Comparison of ENCODE assay signal across 13 cellular contexts in genomic region chr2:200609027-200609614, GRCh38. TPM values are rescaled to one million over a fixed set of nuclear protein-coding genes. Genes with fewer than 3 reads are reported as not detected.
A peak's percentile ranks its signal among the peaks of the same experiment; 100 is the strongest.
DNase-seq lines count a peak whose midpoint lies in the region; ATAC-seq and TF ChIP-seq lines count a peak whose summit lies in the region.
"Had no signal": no experiment of that assay in that cellular context is flagged by ENCODE, and none has a peak within 500 bp of the region (broad histone marks: within the 10 kb centered on the region; RNA-seq: fewer than 3 reads in every experiment).

No MANE protein-coding gene starts in this region.

- peaks cover 1% of the 10 kb centered on the region for H3K9me3 Mint-ChIP-seq in glutamatergic neuron (ENCODE audit: unreplicated experiment)
- H3K9me3 Mint-ChIP-seq: central memory CD8-positive, alpha-beta T cell had no signal

- no peak overlapping the region for H3K27ac Mint-ChIP-seq in glutamatergic neuron (ENCODE audit: unreplicated experiment)
- H3K27ac Mint-ChIP-seq: CD4-positive, CD25-positive, alpha-beta regulatory T cell; natural killer cell treated with Interleukin-12 subunit alpha and Interleukin-12 subunit beta and Interleukin-15 and Interleukin-18, amount 100 ng/mL, for 72 hours; stimulated activated effector memory CD8-positive, alpha-beta T cell treated with anti-CD3 and anti-CD28 coated beads, Interleukin-12 subunit alpha, Interleukin-12 subunit beta, amount 100 ng/mL, for 72 hours had no signal

- no peak overlapping the region for H3K4me3 Mint-ChIP-seq in glutamatergic neuron (ENCODE audit: unreplicated experiment)
- H3K4me3 Mint-ChIP-seq: CD4-positive, CD25-positive, alpha-beta regulatory T cell; central memory CD8-positive, alpha-beta T cell; natural killer cell treated with Interleukin-12 subunit alpha and Interleukin-12 subunit beta and Interleukin-15 and Interleukin-18, amount 100 ng/mL, for 72 hours; stimulated activated effector memory CD8-positive, alpha-beta T cell treated with anti-CD3 and anti-CD28 coated beads, Interleukin-12 subunit alpha, Interleukin-12 subunit beta, amount 100 ng/mL, for 72 hours had no signal

- peaks cover 4% of the 10 kb centered on the region for H3K4me1 Mint-ChIP-seq in glutamatergic neuron (ENCODE audit: low read depth, unreplicated experiment)
- H3K4me1 Mint-ChIP-seq: CD4-positive, CD25-positive, alpha-beta regulatory T cell; central memory CD8-positive, alpha-beta T cell; stimulated activated effector memory CD8-positive, alpha-beta T cell treated with anti-CD3 and anti-CD28 coated beads, Interleukin-12 subunit alpha, Interleukin-12 subunit beta, amount 100 ng/mL, for 72 hours had no signal

- no peak for ATAC-seq in GM18867 (IDR thresholded peaks at IDR 0.05; ENCODE audit: unreplicated experiment)
- ATAC-seq: natural killer cell treated with Interleukin-12 subunit alpha and Interleukin-12 subunit beta and Interleukin-15 and Interleukin-18, amount 100 ng/mL, for 72 hours had no signal

- TF ChIP-seq CTCF in glutamatergic neuron (IDR thresholded peaks at IDR 0.05; ENCODE audit: partially characterized antibody, unreplicated experiment): no peak

- DNase-seq in AG20443 (ENCODE audit: low spot score): peak; percentile 87
- peak; percentile 60 for DNase-seq in NCI-H226
- peak; percentile 83 for DNase-seq in dedifferentiated amniotic fluid mesenchymal stem cell (ENCODE audit: extremely low spot score)
- DNase-seq in non-pigmented ciliary epithelial cell (ENCODE audit: low read depth): peak; percentile 72
- no peak for DNase-seq in NCI-H345 treated with DMSO at 0.1 percent for 48 hours (lab: John Stamatoyannopoulos, UW; ENCODE audit: unreplicated experiment)
- no peak for DNase-seq in foreskin melanocyte
- DNase-seq in glutamatergic neuron: no peak
- DNase-seq: CD4-positive, CD25-positive, alpha-beta regulatory T cell; NCI-H1105 treated with DMSO at 0.1 percent for 48 hours had no signal

- H3K36me3 Mint-ChIP-seq in glutamatergic neuron (ENCODE audit: unreplicated experiment): peaks cover 6% of the 10 kb centered on the region
- H3K36me3 Mint-ChIP-seq: CD4-positive, CD25-positive, alpha-beta regulatory T cell; natural killer cell treated with Interleukin-12 subunit alpha and Interleukin-12 subunit beta and Interleukin-15 and Interleukin-18, amount 100 ng/mL, for 72 hours; stimulated activated effector memory CD8-positive, alpha-beta T cell treated with anti-CD3 and anti-CD28 coated beads, Interleukin-12 subunit alpha, Interleukin-12 subunit beta, amount 100 ng/mL, for 72 hours had no signal

- peaks cover 2% of the 10 kb centered on the region for H3K27me3 Mint-ChIP-seq in glutamatergic neuron (ENCODE audit: unreplicated experiment)

RNA-seq across cellular contexts. Expression of gene AOX1, which starts 23.3 kb away (rescaled TPM):
- total RNA-seq in glutamatergic neuron (ENCODE audit: unreplicated experiment): 0.32 TPM
- total RNA-seq: CD4-positive, CD25-positive, alpha-beta regulatory T cell had no signal

Comparison
In these comparisons a context has a peak if more than half of its experiments do, and no peak if none do; other contexts are left out.
1. DNase-seq: peak in AG20443 (single experiment), NCI-H226 (single experiment), dedifferentiated amniotic fluid mesenchymal stem cell (single experiment) and non-pigmented ciliary epithelial cell (single experiment); none in NCI-H345 treated with DMSO at 0.1 percent for 48 hours (single experiment), foreskin melanocyte (single experiment) and glutamatergic neuron (single experiment).